ENCODE assay signal across 23 cellular contexts in genomic region chr19:30670562-30671513, GRCh38.
"Had no signal": no experiment of that assay in that cellular context is flagged by ENCODE, and none has a peak within 500 bp of the region (broad histone marks: within the 10 kb centered on the region; RNA-seq: fewer than 3 reads in every experiment).

No MANE protein-coding gene starts in this region.

- H3K36me3 ChIP-seq: gastrocnemius medialis, lower lobe of right lung, ovary had no signal

- H3K27me3 ChIP-seq: ovary, testis had no signal

- H3K4me3 Mint-ChIP-seq: activated CD4-positive, alpha-beta memory T cell treated with anti-CD3 and anti-CD28 coated beads, Interleukin-2, amount 10 ng/mL, durations not matched to agents 7 days and 5 days; activated CD4-positive, alpha-beta T cell treated with anti-CD3 and anti-CD28 coated beads, Interleukin-2, amount 10 ng/mL, durations not matched to agents 24 days and 14 days; activated naive CD4-positive, alpha-beta T cell treated with anti-CD3 and anti-CD28 coated beads, Interleukin-2, amount 50 U/mL, for 24 hours; activated naive CD8-positive, alpha-beta T cell treated with anti-CD3 and anti-CD28 coated beads, Interleukin-2, amount 50 U/mL, for 24 hours; activated T-cell treated with anti-CD3 and anti-CD28 coated beads, Interleukin-2, amount 50 U/mL, for 24 hours; central memory CD8-positive, alpha-beta T cell; natural killer cell treated with Interleukin-12 subunit alpha and Interleukin-12 subunit beta and Interleukin-15 and Interleukin-18, amount 100 ng/mL, for 72 hours had no signal

- H3K4me3 ChIP-seq: gastrocnemius medialis, lower lobe of right lung had no signal

- H3K36me3 Mint-ChIP-seq: activated naive CD4-positive, alpha-beta T cell treated with anti-CD3 and anti-CD28 coated beads, Interleukin-2, amount 50 U/mL, for 24 hours; natural killer cell treated with Interleukin-12 subunit alpha and Interleukin-12 subunit beta and Interleukin-15 and Interleukin-18, amount 100 ng/mL, for 72 hours had no signal

- H3K9me3 ChIP-seq: gastrocnemius medialis, lower lobe of right lung, ovary, testis had no signal

- H3K27me3 Mint-ChIP-seq: activated CD4-positive, alpha-beta memory T cell treated with anti-CD3 and anti-CD28 coated beads, Interleukin-2, amount 10 ng/mL, durations not matched to agents 7 days and 5 days had no signal

- H3K27ac ChIP-seq: epithelial cell of prostate, lower lobe of right lung had no signal

- H3K27ac Mint-ChIP-seq: activated CD4-positive, alpha-beta memory T cell treated with anti-CD3 and anti-CD28 coated beads, Interleukin-2, amount 10 ng/mL, durations not matched to agents 7 days and 5 days; activated CD4-positive, alpha-beta T cell treated with anti-CD3 and anti-CD28 coated beads, Interleukin-2, amount 10 ng/mL, durations not matched to agents 24 days and 14 days; activated naive CD4-positive, alpha-beta T cell treated with anti-CD3 and anti-CD28 coated beads, Interleukin-2, amount 50 U/mL, for 24 hours; activated naive CD8-positive, alpha-beta T cell treated with anti-CD3 and anti-CD28 coated beads, Interleukin-2, amount 50 U/mL, for 24 hours; activated T-cell treated with anti-CD3 and anti-CD28 coated beads, Interleukin-2, amount 50 U/mL, for 24 hours; natural killer cell treated with Interleukin-12 subunit alpha and Interleukin-12 subunit beta and Interleukin-15 and Interleukin-18, amount 100 ng/mL, for 72 hours; progenitor cell of endocrine pancreas had no signal

- H3K9me3 Mint-ChIP-seq: activated CD4-positive, alpha-beta memory T cell treated with anti-CD3 and anti-CD28 coated beads, Interleukin-2, amount 10 ng/mL, durations not matched to agents 7 days and 5 days; activated CD4-positive, alpha-beta T cell treated with anti-CD3 and anti-CD28 coated beads, Interleukin-2, amount 10 ng/mL, durations not matched to agents 24 days and 14 days; activated naive CD4-positive, alpha-beta T cell treated with anti-CD3 and anti-CD28 coated beads, Interleukin-2, amount 50 U/mL, for 24 hours; activated naive CD8-positive, alpha-beta T cell treated with anti-CD3 and anti-CD28 coated beads, Interleukin-2, amount 50 U/mL, for 24 hours; activated T-cell treated with anti-CD3 and anti-CD28 coated beads, Interleukin-2, amount 50 U/mL, for 24 hours; central memory CD8-positive, alpha-beta T cell; natural killer cell treated with Interleukin-12 subunit alpha and Interleukin-12 subunit beta and Interleukin-15 and Interleukin-18, amount 100 ng/mL, for 72 hours had no signal

- H3K4me1 ChIP-seq: lower lobe of right lung had no signal

- ATAC-seq: activated naive CD8-positive, alpha-beta T cell treated with anti-CD3 and anti-CD28 coated beads, Interleukin-2, amount 50 U/mL, for 24 hours; left lobe of liver; lower lobe of right lung; natural killer cell treated with Interleukin-12 subunit alpha and Interleukin-12 subunit beta and Interleukin-15 and Interleukin-18, amount 100 ng/mL, for 72 hours had no signal

- DNase-seq: activated CD4-positive, alpha-beta memory T cell treated with anti-CD3 and anti-CD28 coated beads, Interleukin-2, amount 10 ng/mL, durations not matched to agents 7 days and 5 days; activated CD4-positive, alpha-beta T cell treated with anti-CD3 and anti-CD28 coated beads, Interleukin-2, amount 10 ng/mL, durations not matched to agents 24 days and 14 days; activated CD4-positive, CD25-positive, alpha-beta regulatory T cell treated with anti-CD3 and anti-CD28 coated beads, Interleukin-2, amount 50 U/mL, for 72 hours; activated CD8-positive, alpha-beta memory T cell treated with anti-CD3 and anti-CD28 coated beads, Interleukin-2, amount 50 U/mL, for 48 hours; activated naive CD8-positive, alpha-beta T cell treated with anti-CD3 and anti-CD28 coated beads, Interleukin-2, amount 50 U/mL, for 24 hours; activated T-cell treated with anti-CD3 and anti-CD28 coated beads, Interleukin-2, amount 50 U/mL, for 24 hours; dermis blood vessel endothelial cell; effector CD4-positive, alpha-beta T cell; gastrocnemius medialis; hippocampal formation; lower lobe of right lung; mesenchymal stem cell; stimulated activated naive CD4-positive, alpha-beta T cell; T-helper 2 cell; trophoblast cell had no signal

- H3K4me1 Mint-ChIP-seq: activated CD4-positive, alpha-beta memory T cell treated with anti-CD3 and anti-CD28 coated beads, Interleukin-2, amount 10 ng/mL, durations not matched to agents 7 days and 5 days; activated naive CD4-positive, alpha-beta T cell treated with anti-CD3 and anti-CD28 coated beads, Interleukin-2, amount 50 U/mL, for 24 hours; activated naive CD8-positive, alpha-beta T cell treated with anti-CD3 and anti-CD28 coated beads, Interleukin-2, amount 50 U/mL, for 24 hours; central memory CD8-positive, alpha-beta T cell had no signal
